1 cellular context compared by ENCODE assay signal in genomic region chr6:166313255-166314070, GRCh38.
TF ChIP-seq lines count a peak whose summit lies in the region.

No MANE protein-coding gene starts in this region.

TF ChIP-seq in K562, 482 proteins besides CTCF, POLR2A, EP300 and RAD21 (continued from another document and continues in another):
- TF ChIP-seq, protein P1, sequence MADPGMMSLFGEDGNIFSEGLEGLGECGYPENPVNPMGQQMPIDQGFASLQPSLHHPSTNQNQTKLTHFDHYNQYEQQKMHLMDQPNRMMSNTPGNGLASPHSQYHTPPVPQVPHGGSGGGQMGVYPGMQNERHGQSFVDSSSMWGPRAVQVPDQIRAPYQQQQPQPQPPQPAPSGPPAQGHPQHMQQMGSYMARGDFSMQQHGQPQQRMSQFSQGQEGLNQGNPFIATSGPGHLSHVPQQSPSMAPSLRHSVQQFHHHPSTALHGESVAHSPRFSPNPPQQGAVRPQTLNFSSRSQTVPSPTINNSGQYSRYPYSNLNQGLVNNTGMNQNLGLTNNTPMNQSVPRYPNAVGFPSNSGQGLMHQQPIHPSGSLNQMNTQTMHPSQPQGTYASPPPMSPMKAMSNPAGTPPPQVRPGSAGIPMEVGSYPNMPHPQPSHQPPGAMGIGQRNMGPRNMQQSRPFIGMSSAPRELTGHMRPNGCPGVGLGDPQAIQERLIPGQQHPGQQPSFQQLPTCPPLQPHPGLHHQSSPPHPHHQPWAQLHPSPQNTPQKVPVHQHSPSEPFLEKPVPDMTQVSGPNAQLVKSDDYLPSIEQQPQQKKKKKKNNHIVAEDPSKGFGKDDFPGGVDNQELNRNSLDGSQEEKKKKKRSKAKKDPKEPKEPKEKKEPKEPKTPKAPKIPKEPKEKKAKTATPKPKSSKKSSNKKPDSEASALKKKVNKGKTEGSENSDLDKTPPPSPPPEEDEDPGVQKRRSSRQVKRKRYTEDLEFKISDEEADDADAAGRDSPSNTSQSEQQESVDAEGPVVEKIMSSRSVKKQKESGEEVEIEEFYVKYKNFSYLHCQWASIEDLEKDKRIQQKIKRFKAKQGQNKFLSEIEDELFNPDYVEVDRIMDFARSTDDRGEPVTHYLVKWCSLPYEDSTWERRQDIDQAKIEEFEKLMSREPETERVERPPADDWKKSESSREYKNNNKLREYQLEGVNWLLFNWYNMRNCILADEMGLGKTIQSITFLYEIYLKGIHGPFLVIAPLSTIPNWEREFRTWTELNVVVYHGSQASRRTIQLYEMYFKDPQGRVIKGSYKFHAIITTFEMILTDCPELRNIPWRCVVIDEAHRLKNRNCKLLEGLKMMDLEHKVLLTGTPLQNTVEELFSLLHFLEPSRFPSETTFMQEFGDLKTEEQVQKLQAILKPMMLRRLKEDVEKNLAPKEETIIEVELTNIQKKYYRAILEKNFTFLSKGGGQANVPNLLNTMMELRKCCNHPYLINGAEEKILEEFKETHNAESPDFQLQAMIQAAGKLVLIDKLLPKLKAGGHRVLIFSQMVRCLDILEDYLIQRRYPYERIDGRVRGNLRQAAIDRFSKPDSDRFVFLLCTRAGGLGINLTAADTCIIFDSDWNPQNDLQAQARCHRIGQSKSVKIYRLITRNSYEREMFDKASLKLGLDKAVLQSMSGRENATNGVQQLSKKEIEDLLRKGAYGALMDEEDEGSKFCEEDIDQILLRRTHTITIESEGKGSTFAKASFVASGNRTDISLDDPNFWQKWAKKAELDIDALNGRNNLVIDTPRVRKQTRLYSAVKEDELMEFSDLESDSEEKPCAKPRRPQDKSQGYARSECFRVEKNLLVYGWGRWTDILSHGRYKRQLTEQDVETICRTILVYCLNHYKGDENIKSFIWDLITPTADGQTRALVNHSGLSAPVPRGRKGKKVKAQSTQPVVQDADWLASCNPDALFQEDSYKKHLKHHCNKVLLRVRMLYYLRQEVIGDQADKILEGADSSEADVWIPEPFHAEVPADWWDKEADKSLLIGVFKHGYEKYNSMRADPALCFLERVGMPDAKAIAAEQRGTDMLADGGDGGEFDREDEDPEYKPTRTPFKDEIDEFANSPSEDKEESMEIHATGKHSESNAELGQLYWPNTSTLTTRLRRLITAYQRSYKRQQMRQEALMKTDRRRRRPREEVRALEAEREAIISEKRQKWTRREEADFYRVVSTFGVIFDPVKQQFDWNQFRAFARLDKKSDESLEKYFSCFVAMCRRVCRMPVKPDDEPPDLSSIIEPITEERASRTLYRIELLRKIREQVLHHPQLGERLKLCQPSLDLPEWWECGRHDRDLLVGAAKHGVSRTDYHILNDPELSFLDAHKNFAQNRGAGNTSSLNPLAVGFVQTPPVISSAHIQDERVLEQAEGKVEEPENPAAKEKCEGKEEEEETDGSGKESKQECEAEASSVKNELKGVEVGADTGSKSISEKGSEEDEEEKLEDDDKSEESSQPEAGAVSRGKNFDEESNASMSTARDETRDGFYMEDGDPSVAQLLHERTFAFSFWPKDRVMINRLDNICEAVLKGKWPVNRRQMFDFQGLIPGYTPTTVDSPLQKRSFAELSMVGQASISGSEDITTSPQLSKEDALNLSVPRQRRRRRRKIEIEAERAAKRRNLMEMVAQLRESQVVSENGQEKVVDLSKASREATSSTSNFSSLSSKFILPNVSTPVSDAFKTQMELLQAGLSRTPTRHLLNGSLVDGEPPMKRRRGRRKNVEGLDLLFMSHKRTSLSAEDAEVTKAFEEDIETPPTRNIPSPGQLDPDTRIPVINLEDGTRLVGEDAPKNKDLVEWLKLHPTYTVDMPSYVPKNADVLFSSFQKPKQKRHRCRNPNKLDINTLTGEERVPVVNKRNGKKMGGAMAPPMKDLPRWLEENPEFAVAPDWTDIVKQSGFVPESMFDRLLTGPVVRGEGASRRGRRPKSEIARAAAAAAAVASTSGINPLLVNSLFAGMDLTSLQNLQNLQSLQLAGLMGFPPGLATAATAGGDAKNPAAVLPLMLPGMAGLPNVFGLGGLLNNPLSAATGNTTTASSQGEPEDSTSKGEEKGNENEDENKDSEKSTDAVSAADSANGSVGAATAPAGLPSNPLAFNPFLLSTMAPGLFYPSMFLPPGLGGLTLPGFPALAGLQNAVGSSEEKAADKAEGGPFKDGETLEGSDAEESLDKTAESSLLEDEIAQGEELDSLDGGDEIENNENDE (IDR thresholded peaks at IDR 0.05; ENCODE audit: low read depth, low read length), result no peak
- no peak for TF ChIP-seq CAMTA2 (CRISPR knock-in tag; conservative IDR thresholded peaks at IDR 0.05)
- TF ChIP-seq NBN (IDR thresholded peaks at IDR 0.05; ENCODE audit: low read depth), result 0 out of 2 replicates have a peak, but pooled peaks have one; percentile 43
- TF ChIP-seq IFI16 (CRISPR knock-in tag; IDR thresholded peaks at IDR 0.05), result no peak
- TF ChIP-seq TRIM28 (IDR thresholded peaks at IDR 0.05), result no peak
- TF ChIP-seq KLF1 (tag; IDR thresholded peaks at IDR 0.05), result no peak
- no peak for TF ChIP-seq PURB (CRISPR knock-in tag; IDR thresholded peaks at IDR 0.05; ENCODE audit: low read depth)
- TF ChIP-seq NFXL1 (CRISPR knock-in tag; IDR thresholded peaks at IDR 0.05), result no peak
- no peak for TF ChIP-seq ZNF77 (CRISPR knock-in tag; IDR thresholded peaks at IDR 0.05)
- no peak for TF ChIP-seq KAT7 (CRISPR knock-in tag; IDR thresholded peaks at IDR 0.05; ENCODE audit: borderline replicate concordance)
- TF ChIP-seq ZNF41 (CRISPR knock-in tag; conservative IDR thresholded peaks at IDR 0.05), result no peak
- no peak for TF ChIP-seq ZNF280B (CRISPR knock-in tag; IDR thresholded peaks at IDR 0.05)
- TF ChIP-seq, protein P2, sequence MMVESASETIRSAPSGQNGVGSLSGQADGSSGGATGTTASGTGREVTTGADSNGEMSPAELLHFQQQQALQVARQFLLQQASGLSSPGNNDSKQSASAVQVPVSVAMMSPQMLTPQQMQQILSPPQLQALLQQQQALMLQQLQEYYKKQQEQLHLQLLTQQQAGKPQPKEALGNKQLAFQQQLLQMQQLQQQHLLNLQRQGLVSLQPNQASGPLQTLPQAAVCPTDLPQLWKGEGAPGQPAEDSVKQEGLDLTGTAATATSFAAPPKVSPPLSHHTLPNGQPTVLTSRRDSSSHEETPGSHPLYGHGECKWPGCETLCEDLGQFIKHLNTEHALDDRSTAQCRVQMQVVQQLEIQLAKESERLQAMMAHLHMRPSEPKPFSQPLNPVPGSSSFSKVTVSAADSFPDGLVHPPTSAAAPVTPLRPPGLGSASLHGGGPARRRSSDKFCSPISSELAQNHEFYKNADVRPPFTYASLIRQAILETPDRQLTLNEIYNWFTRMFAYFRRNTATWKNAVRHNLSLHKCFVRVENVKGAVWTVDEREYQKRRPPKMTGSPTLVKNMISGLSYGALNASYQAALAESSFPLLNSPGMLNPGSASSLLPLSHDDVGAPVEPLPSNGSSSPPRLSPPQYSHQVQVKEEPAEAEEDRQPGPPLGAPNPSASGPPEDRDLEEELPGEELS (CRISPR knock-in tag; IDR thresholded peaks at IDR 0.05; ENCODE audit: borderline replicate concordance), result 0 out of 2 replicates have a peak, but pooled peaks have one; percentile 30
- no peak for TF ChIP-seq BACH1 (tag; IDR thresholded peaks at IDR 0.05)
- TF ChIP-seq HNRNPL (IDR thresholded peaks at IDR 0.05; ENCODE audit: low read depth, low read length), result no peak
- no peak for TF ChIP-seq SNAPC5 (CRISPR knock-in tag; IDR thresholded peaks at IDR 0.05)
- no peak for TF ChIP-seq ZBTB1 (CRISPR knock-in tag; IDR thresholded peaks at IDR 0.05; ENCODE audit: borderline replicate concordance, low read depth)
- TF ChIP-seq ELF2 (CRISPR knock-in tag; IDR thresholded peaks at IDR 0.05), result no peak
- TF ChIP-seq PKNOX1 (IDR thresholded peaks at IDR 0.05), result no peak
- TF ChIP-seq ZNF586 (CRISPR knock-in tag; conservative IDR thresholded peaks at IDR 0.05), result no peak
- no peak for TF ChIP-seq C11orf30 (IDR thresholded peaks at IDR 0.05; ENCODE audit: low read depth)
- no peak for TF ChIP-seq MXI1 (IDR thresholded peaks at IDR 0.05; ENCODE audit: low read depth, low read length)
- no peak for TF ChIP-seq ZNF197 (CRISPR knock-in tag; IDR thresholded peaks at IDR 0.05; ENCODE audit: low read depth)
- TF ChIP-seq, protein P3, sequence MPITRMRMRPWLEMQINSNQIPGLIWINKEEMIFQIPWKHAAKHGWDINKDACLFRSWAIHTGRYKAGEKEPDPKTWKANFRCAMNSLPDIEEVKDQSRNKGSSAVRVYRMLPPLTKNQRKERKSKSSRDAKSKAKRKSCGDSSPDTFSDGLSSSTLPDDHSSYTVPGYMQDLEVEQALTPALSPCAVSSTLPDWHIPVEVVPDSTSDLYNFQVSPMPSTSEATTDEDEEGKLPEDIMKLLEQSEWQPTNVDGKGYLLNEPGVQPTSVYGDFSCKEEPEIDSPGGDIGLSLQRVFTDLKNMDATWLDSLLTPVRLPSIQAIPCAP (CRISPR knock-in tag; IDR thresholded peaks at IDR 0.05; ENCODE audit: borderline replicate concordance), result no peak
- no peak for TF ChIP-seq MCM2 (IDR thresholded peaks at IDR 0.05; ENCODE audit: low read depth)
- TF ChIP-seq KDM1A (IDR thresholded peaks at IDR 0.05), result no peak
- TF ChIP-seq EHMT2 (IDR thresholded peaks at IDR 0.05), result no peak
- TF ChIP-seq BRCA1 (IDR thresholded peaks at IDR 0.05), result no peak
- TF ChIP-seq BRCA1 (CRISPR knock-in tag; IDR thresholded peaks at IDR 0.05), result no peak
- no peak for TF ChIP-seq ZNF79 (CRISPR knock-in tag; IDR thresholded peaks at IDR 0.05; ENCODE audit: low read depth)
- TF ChIP-seq, protein P4, sequence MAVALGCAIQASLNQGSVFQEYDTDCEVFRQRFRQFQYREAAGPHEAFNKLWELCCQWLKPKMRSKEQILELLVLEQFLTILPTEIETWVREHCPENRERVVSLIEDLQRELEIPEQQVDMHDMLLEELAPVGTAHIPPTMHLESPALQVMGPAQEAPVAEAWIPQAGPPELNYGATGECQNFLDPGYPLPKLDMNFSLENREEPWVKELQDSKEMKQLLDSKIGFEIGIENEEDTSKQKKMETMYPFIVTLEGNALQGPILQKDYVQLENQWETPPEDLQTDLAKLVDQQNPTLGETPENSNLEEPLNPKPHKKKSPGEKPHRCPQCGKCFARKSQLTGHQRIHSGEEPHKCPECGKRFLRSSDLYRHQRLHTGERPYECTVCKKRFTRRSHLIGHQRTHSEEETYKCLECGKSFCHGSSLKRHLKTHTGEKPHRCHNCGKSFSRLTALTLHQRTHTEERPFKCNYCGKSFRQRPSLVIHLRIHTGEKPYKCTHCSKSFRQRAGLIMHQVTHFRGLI (CRISPR knock-in tag; IDR thresholded peaks at IDR 0.05), result no peak
- TF ChIP-seq POU5F1 (IDR thresholded peaks at IDR 0.05; ENCODE audit: borderline replicate concordance, low read depth, low read length, partially characterized antibody), result no peak
- TF ChIP-seq, protein P5, sequence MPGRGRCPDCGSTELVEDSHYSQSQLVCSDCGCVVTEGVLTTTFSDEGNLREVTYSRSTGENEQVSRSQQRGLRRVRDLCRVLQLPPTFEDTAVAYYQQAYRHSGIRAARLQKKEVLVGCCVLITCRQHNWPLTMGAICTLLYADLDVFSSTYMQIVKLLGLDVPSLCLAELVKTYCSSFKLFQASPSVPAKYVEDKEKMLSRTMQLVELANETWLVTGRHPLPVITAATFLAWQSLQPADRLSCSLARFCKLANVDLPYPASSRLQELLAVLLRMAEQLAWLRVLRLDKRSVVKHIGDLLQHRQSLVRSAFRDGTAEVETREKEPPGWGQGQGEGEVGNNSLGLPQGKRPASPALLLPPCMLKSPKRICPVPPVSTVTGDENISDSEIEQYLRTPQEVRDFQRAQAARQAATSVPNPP (IDR thresholded peaks at IDR 0.05; ENCODE audit: borderline replicate concordance, insufficient read depth, insufficient read length), result no peak
- TF ChIP-seq ZBTB8A (IDR thresholded peaks at IDR 0.05; ENCODE audit: partially characterized antibody), result no peak
- TF ChIP-seq HEY1 (CRISPR knock-in tag; IDR thresholded peaks at IDR 0.05; ENCODE audit: borderline replicate concordance), result no peak
- TF ChIP-seq TEAD2 (tag; IDR thresholded peaks at IDR 0.05), result no peak
- TF ChIP-seq, protein P6, sequence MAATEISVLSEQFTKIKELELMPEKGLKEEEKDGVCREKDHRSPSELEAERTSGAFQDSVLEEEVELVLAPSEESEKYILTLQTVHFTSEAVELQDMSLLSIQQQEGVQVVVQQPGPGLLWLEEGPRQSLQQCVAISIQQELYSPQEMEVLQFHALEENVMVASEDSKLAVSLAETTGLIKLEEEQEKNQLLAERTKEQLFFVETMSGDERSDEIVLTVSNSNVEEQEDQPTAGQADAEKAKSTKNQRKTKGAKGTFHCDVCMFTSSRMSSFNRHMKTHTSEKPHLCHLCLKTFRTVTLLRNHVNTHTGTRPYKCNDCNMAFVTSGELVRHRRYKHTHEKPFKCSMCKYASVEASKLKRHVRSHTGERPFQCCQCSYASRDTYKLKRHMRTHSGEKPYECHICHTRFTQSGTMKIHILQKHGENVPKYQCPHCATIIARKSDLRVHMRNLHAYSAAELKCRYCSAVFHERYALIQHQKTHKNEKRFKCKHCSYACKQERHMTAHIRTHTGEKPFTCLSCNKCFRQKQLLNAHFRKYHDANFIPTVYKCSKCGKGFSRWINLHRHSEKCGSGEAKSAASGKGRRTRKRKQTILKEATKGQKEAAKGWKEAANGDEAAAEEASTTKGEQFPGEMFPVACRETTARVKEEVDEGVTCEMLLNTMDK (IDR thresholded peaks at IDR 0.05; ENCODE audit: borderline replicate concordance, insufficient read depth, low read depth, low read length, poor library complexity, severe bottlenecking), result peak; percentile 95
- no peak for TF ChIP-seq PTTG1 (tag; IDR thresholded peaks at IDR 0.05; ENCODE audit: low read depth)
- no peak for TF ChIP-seq TBP (optimal IDR thresholded peaks at IDR 0.05; ENCODE audit: low read depth, low read length)
- TF ChIP-seq ZNF24 (IDR thresholded peaks at IDR 0.05), result peak; percentile 10; the same call in 1 of the 2 replicates
- no peak for TF ChIP-seq NFE2L1 (tag; IDR thresholded peaks at IDR 0.05; ENCODE audit: borderline replicate concordance, low read depth)
- TF ChIP-seq ZNF436 (CRISPR knock-in tag; IDR thresholded peaks at IDR 0.05), result no peak
- 0 out of 2 replicates have a peak, but pooled peaks have one; percentile 37 for TF ChIP-seq KLF16 (IDR thresholded peaks at IDR 0.05)
- TF ChIP-seq TGIF2 (CRISPR knock-in tag; IDR thresholded peaks at IDR 0.05), result no peak
- no peak for TF ChIP-seq SMAD3 (CRISPR knock-in tag; conservative IDR thresholded peaks at IDR 0.05)
- TF ChIP-seq HMGN3 (IDR thresholded peaks at IDR 0.05; ENCODE audit: borderline replicate concordance, extremely low read depth, insufficient read length, low read depth, low read length), result no peak
